ENCODE assay signal across 13 cellular contexts in the genomic region with DNA sequence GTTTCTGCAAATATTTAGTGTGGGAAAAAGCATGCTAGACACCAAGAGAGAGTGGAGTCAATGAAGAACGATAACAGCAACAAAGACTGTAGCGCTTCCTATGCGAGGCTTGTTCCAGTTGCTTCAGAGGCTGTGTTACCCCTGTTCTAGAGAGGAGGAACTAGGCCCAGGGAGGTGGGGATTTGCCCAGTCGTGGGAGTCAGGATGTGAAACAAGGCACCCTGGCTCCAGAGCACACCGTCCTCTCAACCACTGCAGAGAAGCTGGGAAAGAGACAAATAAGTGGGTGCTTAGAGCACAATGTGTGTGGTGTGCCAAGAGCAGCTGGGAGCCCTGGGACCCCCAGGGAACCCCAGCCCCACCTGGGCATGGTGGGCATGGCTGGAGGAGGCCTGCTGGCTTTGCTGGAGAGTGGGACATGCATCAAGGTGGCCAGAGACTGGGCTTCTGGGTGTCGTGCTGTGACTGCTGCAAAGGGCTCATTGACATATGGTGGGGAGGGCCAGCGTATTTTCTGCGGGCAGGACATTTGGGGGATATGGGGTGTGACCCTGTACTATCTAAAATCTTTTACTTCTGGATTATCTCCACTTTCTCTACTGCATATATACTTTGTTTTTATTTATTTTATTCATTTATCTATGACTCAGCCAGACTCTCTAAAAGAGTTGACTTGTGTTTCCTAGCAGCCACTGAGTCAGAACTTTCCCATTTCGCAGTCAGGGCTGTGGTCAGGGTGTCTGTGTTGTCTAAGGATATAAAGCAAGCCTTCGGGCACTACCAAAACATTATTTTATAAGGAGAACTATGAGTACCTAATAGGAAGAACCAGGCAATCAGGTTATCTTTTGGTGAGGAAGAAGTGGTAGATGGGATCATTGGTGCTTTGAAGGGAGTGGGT.
DNase-seq lines count a peak whose midpoint lies in the region; ATAC-seq and TF ChIP-seq lines count a peak whose summit lies in the region.
"Had no signal": no experiment of that assay in that cellular context is flagged by ENCODE, and none has a peak within 500 bp of the region (broad histone marks: within the 10 kb centered on the region; RNA-seq: fewer than 3 reads in every experiment).

No MANE protein-coding gene starts in this region.

- peaks cover 11% of the 10 kb centered on the region for H3K36me3 ChIP-seq in GM23338 (ENCODE audit: insufficient read depth)

- ATAC-seq in GM23338, result peak; percentile 14; the same call in 2 of the 3 replicates
- no peak for ATAC-seq in WTC11
- peak; percentile 67 for ATAC-seq in stimulated activated effector memory CD8-positive, alpha-beta T cell treated with anti-CD3 and anti-CD28 coated beads, Interleukin-12 subunit alpha, Interleukin-12 subunit beta, amount 100 ng/mL, for 72 hours
- ATAC-seq: stimulated activated naive CD8-positive, alpha-beta T cell treated with anti-CD3 and anti-CD28 coated beads, Interleukin-15, amount 100 ng/mL, for 72 hours had no signal

- DNase-seq in GM23338 (ENCODE audit: low spot score) (no peak), WTC11 (ENCODE audit: low spot score) (no peak), foreskin fibroblast (peak; percentile 83 to 91), NCI-H2171 treated with DMSO at 0.1 percent for 48 hours (lab: John Stamatoyannopoulos, UW) (no peak), NAMALWA (ENCODE audit: low spot score) (no peak), SW480 (ENCODE audit: low spot score) (no peak)
- no peak for DNase-seq in stimulated activated effector memory CD8-positive, alpha-beta T cell treated with anti-CD3 and anti-CD28 coated beads, Interleukin-12 subunit alpha, Interleukin-12 subunit beta, amount 100 ng/mL, for 72 hours (ENCODE audit: low spot score in 2 of 2)
- no peak for DNase-seq in activated T-cell treated with anti-CD3 and anti-CD28 coated beads, Interleukin-2, amount 50 U/mL, for 24 hours
- DNase-seq: activated B cell treated with CpG ODN at 0.5 μM for 24 hours; activated naive CD4-positive, alpha-beta T cell treated with anti-CD3 and anti-CD28 coated beads, Interleukin-2, amount 10 ng/mL, durations not matched to agents 7 days and 5 days; stimulated activated CD4-positive, alpha-beta T cell treated with anti-CD3 and anti-CD28 coated beads, Interleukin-12 subunit alpha, Interleukin-12 subunit beta, amount 100 ng/mL, for 4 hours; stimulated activated naive CD8-positive, alpha-beta T cell treated with anti-CD3 and anti-CD28 coated beads, Interleukin-15, amount 100 ng/mL, for 72 hours had no signal

- peaks cover 80% of the 10 kb centered on the region for H3K4me1 Mint-ChIP-seq in GM23338
- peaks cover 81% of the 10 kb centered on the region for H3K4me1 Mint-ChIP-seq in WTC11
- peaks cover 22% of the 10 kb centered on the region for H3K4me1 Mint-ChIP-seq in stimulated activated effector memory CD8-positive, alpha-beta T cell treated with anti-CD3 and anti-CD28 coated beads, Interleukin-12 subunit alpha, Interleukin-12 subunit beta, amount 100 ng/mL, for 72 hours
- H3K4me1 Mint-ChIP-seq in activated T-cell treated with anti-CD3 and anti-CD28 coated beads, Interleukin-2, amount 50 U/mL, for 24 hours (ENCODE audit: low read depth), result peaks cover 6% of the 10 kb centered on the region
- H3K4me1 Mint-ChIP-seq: activated B cell treated with CpG ODN at 0.5 μM for 24 hours had no signal

- peaks cover 100% of the 10 kb centered on the region for H3K79me2 ChIP-seq in GM23338 (replicated peaks; ENCODE audit: insufficient read depth)

- 0 out of 2 replicates have a peak overlapping the region, but pooled peaks have one; percentile 61 for H3K4me2 ChIP-seq in GM23338

- H2AFZ ChIP-seq in GM23338, result no peak overlapping the region

- H3K9me3 Mint-ChIP-seq in GM23338 (no peaks in the 10 kb centered on the region), WTC11 (no peaks in the 10 kb centered on the region)
- no peaks in the 10 kb centered on the region for H3K9me3 Mint-ChIP-seq in stimulated activated effector memory CD8-positive, alpha-beta T cell treated with anti-CD3 and anti-CD28 coated beads, Interleukin-12 subunit alpha, Interleukin-12 subunit beta, amount 100 ng/mL, for 72 hours
- no peaks in the 10 kb centered on the region for H3K9me3 Mint-ChIP-seq in activated T-cell treated with anti-CD3 and anti-CD28 coated beads, Interleukin-2, amount 50 U/mL, for 24 hours
- H3K9me3 Mint-ChIP-seq: activated B cell treated with CpG ODN at 0.5 μM for 24 hours; mesothelial cell of epicardium; stimulated activated naive CD8-positive, alpha-beta T cell treated with anti-CD3 and anti-CD28 coated beads, Interleukin-15, amount 100 ng/mL, for 72 hours had no signal

- H3K27ac ChIP-seq in GM23338 (ENCODE audit: low read depth), result no peak overlapping the region

- CTCF ChIA-PET in WTC11 (lab: Charles Lee), result no interaction called here

- POLR2A ChIA-PET in WTC11 (lab: Charles Lee), result no interaction called here

- H4K20me1 ChIP-seq in GM23338 (replicated peaks; ENCODE audit: insufficient read depth), result peaks cover 77% of the 10 kb centered on the region

- peaks cover 78% of the 10 kb centered on the region for H3K4me1 ChIP-seq in GM23338 (ENCODE audit: insufficient read depth)

- H3K4me3 ChIP-seq in GM23338, result no peak overlapping the region
- H3K4me3 ChIP-seq in foreskin fibroblast (ENCODE audit: low read depth in 1 of 2, low read length in 2 of 2), result no peak overlapping the region

- peaks cover 16% of the 10 kb centered on the region for H3K27me3 Mint-ChIP-seq in GM23338 (ENCODE audit: insufficient read depth, low read depth, poor library complexity)
- H3K27me3 Mint-ChIP-seq in WTC11 (ENCODE audit: low read depth), result no peaks in the 10 kb centered on the region
- H3K27me3 Mint-ChIP-seq in activated T-cell treated with anti-CD3 and anti-CD28 coated beads, Interleukin-2, amount 50 U/mL, for 24 hours, result peaks cover 13% of the 10 kb centered on the region

- H3K9me2 ChIP-seq in GM23338 (ENCODE audit: insufficient read depth), result no peaks in the 10 kb centered on the region; the same call in 1 of the 2 replicates

- no peaks in the 10 kb centered on the region for H3K27me3 ChIP-seq in GM23338 (ENCODE audit: insufficient read depth)

- H3K4me3 Mint-ChIP-seq in GM23338, result no peak overlapping the region
- H3K4me3 Mint-ChIP-seq in WTC11, result no peak overlapping the region
- no peak overlapping the region for H3K4me3 Mint-ChIP-seq in stimulated activated effector memory CD8-positive, alpha-beta T cell treated with anti-CD3 and anti-CD28 coated beads, Interleukin-12 subunit alpha, Interleukin-12 subunit beta, amount 100 ng/mL, for 72 hours
- no peak overlapping the region for H3K4me3 Mint-ChIP-seq in activated T-cell treated with anti-CD3 and anti-CD28 coated beads, Interleukin-2, amount 50 U/mL, for 24 hours
- H3K4me3 Mint-ChIP-seq: activated B cell treated with CpG ODN at 0.5 μM for 24 hours; activated naive CD4-positive, alpha-beta T cell treated with anti-CD3 and anti-CD28 coated beads, Interleukin-2, amount 10 ng/mL, durations not matched to agents 7 days and 5 days; mesothelial cell of epicardium; stimulated activated naive CD8-positive, alpha-beta T cell treated with anti-CD3 and anti-CD28 coated beads, Interleukin-15, amount 100 ng/mL, for 72 hours had no signal

- TF ChIP-seq CTCF in GM23338 (conservative IDR thresholded peaks at IDR 0.05; ENCODE audit: low read depth in 2 of 2) (no peak), WTC11 (IDR thresholded peaks at IDR 0.05) (no peak), foreskin fibroblast (IDR thresholded peaks at IDR 0.05; ENCODE audit: low read depth, low read length) (no peak)

- H3F3A ChIP-seq in GM23338 (replicated peaks; ENCODE audit: low read depth), result no peaks in the 10 kb centered on the region; the same call in 1 of the 2 replicates

- H3K36me3 Mint-ChIP-seq in GM23338 (ENCODE audit: low read depth) (peaks cover 40% of the 10 kb centered on the region), WTC11 (peaks cover 19% of the 10 kb centered on the region)
- H3K36me3 Mint-ChIP-seq in stimulated activated effector memory CD8-positive, alpha-beta T cell treated with anti-CD3 and anti-CD28 coated beads, Interleukin-12 subunit alpha, Interleukin-12 subunit beta, amount 100 ng/mL, for 72 hours, result no peaks in the 10 kb centered on the region
- H3K36me3 Mint-ChIP-seq in activated T-cell treated with anti-CD3 and anti-CD28 coated beads, Interleukin-2, amount 50 U/mL, for 24 hours (ENCODE audit: low read depth), result no peaks in the 10 kb centered on the region

- H3K27ac Mint-ChIP-seq in GM23338 (0 out of 2 replicates have a peak overlapping the region, but pooled peaks have one; percentile 2), WTC11 (peak overlapping the region; percentile 27)
- no peak overlapping the region for H3K27ac Mint-ChIP-seq in stimulated activated effector memory CD8-positive, alpha-beta T cell treated with anti-CD3 and anti-CD28 coated beads, Interleukin-12 subunit alpha, Interleukin-12 subunit beta, amount 100 ng/mL, for 72 hours
- no peak overlapping the region for H3K27ac Mint-ChIP-seq in activated T-cell treated with anti-CD3 and anti-CD28 coated beads, Interleukin-2, amount 50 U/mL, for 24 hours
- H3K27ac Mint-ChIP-seq: activated B cell treated with CpG ODN at 0.5 μM for 24 hours; activated naive CD4-positive, alpha-beta T cell treated with anti-CD3 and anti-CD28 coated beads, Interleukin-2, amount 10 ng/mL, durations not matched to agents 7 days and 5 days; mesothelial cell of epicardium; stimulated activated naive CD8-positive, alpha-beta T cell treated with anti-CD3 and anti-CD28 coated beads, Interleukin-15, amount 100 ng/mL, for 72 hours had no signal

TF ChIP-seq in WTC11, 78 proteins besides CTCF, POLR2A, EP300 and RAD21 (continues in another document):
- TF ChIP-seq MYBL2 (CRISPR knock-in tag; IDR thresholded peaks at IDR 0.05), result no peak
- TF ChIP-seq SMAD3 (CRISPR knock-in tag; IDR thresholded peaks at IDR 0.05; ENCODE audit: borderline replicate concordance), result no peak
- TF ChIP-seq FOXK1 (CRISPR knock-in tag; IDR thresholded peaks at IDR 0.05), result no peak

Comparison
In these comparisons a context has a peak if more than half of its experiments do, and no peak if none do; other contexts are left out.
1. DNase-seq: peak in foreskin fibroblast (2 of 2); none in GM23338 (single experiment), WTC11 (single experiment), stimulated activated effector memory CD8-positive, alpha-beta T cell treated with anti-CD3 and anti-CD28 coated beads, Interleukin-12 subunit alpha, Interleukin-12 subunit beta, amount 100 ng/mL, for 72 hours (0 of 2), NCI-H2171 treated with DMSO at 0.1 percent for 48 hours (single experiment), NAMALWA (single experiment), activated T-cell treated with anti-CD3 and anti-CD28 coated beads, Interleukin-2, amount 50 U/mL, for 24 hours (single experiment) and SW480 (single experiment).
2. H3K27ac Mint-ChIP-seq: peak in GM23338 (single experiment) and WTC11 (single experiment); none in stimulated activated effector memory CD8-positive, alpha-beta T cell treated with anti-CD3 and anti-CD28 coated beads, Interleukin-12 subunit alpha, Interleukin-12 subunit beta, amount 100 ng/mL, for 72 hours (single experiment) and activated T-cell treated with anti-CD3 and anti-CD28 coated beads, Interleukin-2, amount 50 U/mL, for 24 hours (single experiment).